ENCODE assay signal across 11 cellular contexts in genomic region chrX:79182616-79183015, GRCh38. TPM values are rescaled to one million over a fixed set of nuclear protein-coding genes. Genes with fewer than 3 reads are reported as not detected.
DNase-seq lines count a peak whose midpoint lies in the region; ATAC-seq and TF ChIP-seq lines count a peak whose summit lies in the region.
"Had no signal": no experiment of that assay in that cellular context is flagged by ENCODE, and none has a peak within 500 bp of the region (broad histone marks: within the 10 kb centered on the region; RNA-seq: fewer than 3 reads in every experiment).

No MANE protein-coding gene starts in this region.

- peaks cover 47% of the 10 kb centered on the region for H3K4me1 Mint-ChIP-seq in central memory CD8-positive, alpha-beta T cell

- no peak for TF ChIP-seq CTCF in heart right ventricle (IDR thresholded peaks at IDR 0.05)

- H3K36me3 ChIP-seq in heart right ventricle = no peaks in the 10 kb centered on the region

- peaks cover 0 to 7% (median 0%) of the 10 kb centered on the region in 7 donors for H3K27me3 ChIP-seq in heart right ventricle

- no peaks in the 10 kb centered on the region for H3K4me1 ChIP-seq in heart right ventricle

- no peak overlapping the region for H3K4me3 ChIP-seq in heart right ventricle

- H3K9me3 Mint-ChIP-seq in central memory CD8-positive, alpha-beta T cell = no peaks in the 10 kb centered on the region

- H3K36me3 Mint-ChIP-seq in central memory CD8-positive, alpha-beta T cell (ENCODE audit: insufficient read depth) = peaks cover 4% of the 10 kb centered on the region

- intact Hi-C loops in heart right ventricle (cut with DNase I) = no loop called here

- no peaks in the 10 kb centered on the region for H3K27me3 Mint-ChIP-seq in central memory CD8-positive, alpha-beta T cell

- ATAC-seq in GM18858 (IDR thresholded peaks at IDR 0.05; ENCODE audit: unreplicated experiment) (peak; percentile 97), GM21423 (IDR thresholded peaks at IDR 0.05; ENCODE audit: unreplicated experiment) (peak; percentile 72), HG03175 (IDR thresholded peaks at IDR 0.05; ENCODE audit: unreplicated experiment) (peak; percentile 87), heart right ventricle (no peak)
- no peak for ATAC-seq in central memory CD8-positive, alpha-beta T cell (replicated peaks; ENCODE audit: extremely low read depth, poor library complexity, severe bottlenecking)
- ATAC-seq: esophagus mucosa, Right ventricle myocardium inferior had no signal

- H3K27ac Mint-ChIP-seq in central memory CD8-positive, alpha-beta T cell (ENCODE audit: low read depth) = peak overlapping the region; percentile 91

- H3K4me3 Mint-ChIP-seq in central memory CD8-positive, alpha-beta T cell = peak overlapping the region; percentile 44

- peaks cover 0 to under 1% (median 0%) of the 10 kb centered on the region in 11 donors for H3K9me3 ChIP-seq in heart right ventricle

- DNase-seq in central memory CD8-positive, alpha-beta T cell (ENCODE audit: low spot score in 2 of 2) = no peak
- DNase-seq in heart right ventricle (no peak), NCI-H1105 (lab: John Stamatoyannopoulos, UW) (no peak), NCI-H446 (lab: John Stamatoyannopoulos, UW) (no peak)

- no peak overlapping the region for H3K27ac ChIP-seq in heart right ventricle

RNA-seq across cellular contexts. Expression of gene GPR174, which starts 38.1 kb away (rescaled TPM):
- 1 to 10 TPM in 1 of 10 donors, under 1 TPM in 9; 0.07 to 2.8 (median 0.22) TPM for total RNA-seq in heart right ventricle
- under 1 TPM; 0.03 to 0.07 TPM for polyA plus RNA-seq in heart right ventricle
- total RNA-seq: lung microvascular endothelial cell, M059J had no signal

Comparison
In these comparisons a context has a peak if more than half of its experiments do, and no peak if none do; other contexts are left out.
1. ATAC-seq: peak in GM18858 (single experiment), GM21423 (single experiment) and HG03175 (single experiment); none in central memory CD8-positive, alpha-beta T cell (single experiment) and heart right ventricle (0 of 8).